Comparison of ENCODE assay signal across 27 cellular contexts in genomic region chr13:47865883-47866282, GRCh38.
"Had no signal": no experiment of that assay in that cellular context is flagged by ENCODE, and none has a peak within 500 bp of the region (broad histone marks: within the 10 kb centered on the region; RNA-seq: fewer than 3 reads in every experiment).

No MANE protein-coding gene starts in this region.

- H3K9me3 Mint-ChIP-seq: T-helper 1 cell treated with Interleukin-12 subunit alpha and Interleukin-12 subunit beta and Interleukin-4 antibody, amounts not matched to agents 30 μg/mL and 1 μg/mL, for 36 hours had no signal

- H3K9me3 ChIP-seq: adrenal gland, Peyer's patch, SJSA1 had no signal

- H3K4me3 Mint-ChIP-seq: activated CD8-positive, alpha-beta T cell treated with anti-CD3 and anti-CD28 coated beads, Interleukin-2, amount 10 ng/mL, durations not matched to agents 7 days and 5 days; activated naive CD8-positive, alpha-beta T cell treated with anti-CD3 and anti-CD28 coated beads, Interleukin-2, amount 10 ng/mL, durations not matched to agents 7 days and 5 days; T-helper 1 cell treated with Interleukin-12 subunit alpha and Interleukin-12 subunit beta and Interleukin-4 antibody, amounts not matched to agents 30 μg/mL and 1 μg/mL, for 36 hours had no signal

- H3K4me3 ChIP-seq: adrenal gland, Peyer's patch, SJSA1 had no signal

- H3K27ac Mint-ChIP-seq: activated CD8-positive, alpha-beta T cell treated with anti-CD3 and anti-CD28 coated beads, Interleukin-2, amount 10 ng/mL, durations not matched to agents 7 days and 5 days; activated naive CD8-positive, alpha-beta T cell treated with anti-CD3 and anti-CD28 coated beads, Interleukin-2, amount 10 ng/mL, durations not matched to agents 7 days and 5 days; T-helper 1 cell treated with Interleukin-12 subunit alpha and Interleukin-12 subunit beta and Interleukin-4 antibody, amounts not matched to agents 30 μg/mL and 1 μg/mL, for 36 hours had no signal

- DNase-seq: activated CD4-positive, alpha-beta T cell treated with anti-CD3 and anti-CD28 coated beads for 4 hours; activated CD4-positive, alpha-beta T cell treated with anti-CD3 and anti-CD28 coated beads, Interleukin-2, amount 50 U/mL, for 4 hours; activated CD8-positive, alpha-beta memory T cell treated with anti-CD3 and anti-CD28 coated beads, Interleukin-2, amount 50 U/mL, for 48 hours; activated CD8-positive, alpha-beta T cell treated with anti-CD3 and anti-CD28 coated beads, Interleukin-2, amount 10 ng/mL, durations not matched to agents 7 days and 5 days; activated naive CD4-positive, alpha-beta T cell treated with anti-CD3 and anti-CD28 coated beads, Interleukin-2, amount 50 U/mL, for 16 hours; activated naive CD8-positive, alpha-beta T cell treated with anti-CD3 and anti-CD28 coated beads, Interleukin-2, amount 10 ng/mL, durations not matched to agents 7 days and 5 days; activated T-cell treated with anti-CD3 and anti-CD28 coated beads, Interleukin-2, amount 50 U/mL, for 1 hour; adrenal gland; anterior cingulate cortex; cerebellar nuclear complex; NCI-H1092; NCI-H1417 treated with DMSO at 0.1 percent for 48 hours; NCI-H1694; NCI-H2029; NCI-H2107; NCI-H2171 treated with DMSO at 0.1 percent for 48 hours; NCI-H226; NCI-H526 treated with DMSO at 0.1 percent for 48 hours; NK-92 treated with Interleukin-12 subunit alpha and Interleukin-12 subunit beta, amount 100 ng/mL, for 24 hours; Peyer's patch; SHP77 had no signal

- H3K27ac ChIP-seq: adrenal gland, Peyer's patch, SJSA1 had no signal

- H3K4me1 ChIP-seq: adrenal gland, Peyer's patch, SJSA1 had no signal

- H3K27me3 ChIP-seq: adrenal gland, Peyer's patch, SJSA1 had no signal

- FAIRE-seq: colon, TTC549 had no signal

- ATAC-seq: activated CD4-positive, CD25-positive, alpha-beta regulatory T cell treated with anti-CD3 and anti-CD28 coated beads, Interleukin-2, amount 50 U/mL, for 24 hours; activated CD8-positive, alpha-beta T cell treated with anti-CD3 and anti-CD28 coated beads, Interleukin-2, amount 10 ng/mL, durations not matched to agents 7 days and 5 days; SK-N-SH treated with all-trans-retinoic acid at 6 μM for 48 hours had no signal

- H3K36me3 ChIP-seq: adrenal gland, Peyer's patch, SJSA1 had no signal
